33 cellular contexts compared by ENCODE assay signal in the genomic region with DNA sequence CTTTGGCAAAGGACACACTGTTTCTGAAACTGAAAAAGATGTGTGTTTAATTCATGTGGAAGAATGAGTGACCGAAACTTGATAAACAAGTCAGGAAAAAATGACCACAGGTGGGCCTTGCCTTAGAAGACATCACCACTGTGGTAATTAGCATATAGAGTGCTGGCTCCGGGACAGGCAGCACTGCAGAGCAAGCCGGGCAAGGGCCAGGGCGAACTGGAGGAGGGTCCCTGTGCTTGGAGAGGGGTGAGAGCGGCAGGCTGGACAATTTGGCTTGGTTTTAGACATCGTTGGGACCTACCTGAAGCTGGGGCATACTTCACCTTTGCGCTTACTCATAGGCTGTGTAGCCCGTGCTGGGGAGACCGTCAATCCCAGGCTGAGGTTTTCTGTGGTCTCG. TPM values are rescaled to one million over a fixed set of nuclear protein-coding genes. Genes with fewer than 3 reads are reported as not detected.
"Had no signal": no experiment of that assay in that cellular context is flagged by ENCODE, and none has a peak within 500 bp of the region (broad histone marks: within the 10 kb centered on the region; RNA-seq: fewer than 3 reads in every experiment).

No MANE protein-coding gene starts in this region.

- H3K27me3 ChIP-seq: adrenal gland, colonic mucosa, SJSA1 had no signal

- H3K4me3 ChIP-seq: adrenal gland, colonic mucosa, SJSA1 had no signal

- H3K9me3 ChIP-seq: adrenal gland, colonic mucosa, SJSA1 had no signal

- H3K27me3 Mint-ChIP-seq: activated naive CD8-positive, alpha-beta T cell; activated T-helper 17 cell treated with anti-CD3 and anti-CD28 coated beads, Interleukin-2, amount 50 U/mL, for 72 hours had no signal

- DNase-seq: activated CD4-positive, alpha-beta T cell treated with anti-CD3 and anti-CD28 coated beads for 48 hours; activated CD4-positive, alpha-beta T cell treated with anti-CD3 and anti-CD28 coated beads, Interleukin-2, amount 50 U/mL, for 4 hours; activated CD4-positive, CD25-positive, alpha-beta regulatory T cell treated with anti-CD3 and anti-CD28 coated beads, Interleukin-2, amount 50 U/mL, for 72 hours; activated gamma-delta T cell; activated naive CD4-positive, alpha-beta T cell treated with anti-CD3 and anti-CD28 coated beads for 36 hours; activated T-cell treated with anti-CD3 and anti-CD28 coated beads, Interleukin-2, amount 50 U/mL, for 4 hours; adrenal gland; anterior cingulate cortex; colonic mucosa; MV-4-11; NCI-H1092 treated with DMSO at 0.1 percent for 48 hours; NCI-H1417 treated with DMSO at 0.1 percent for 48 hours; NCI-H1694; NCI-H2029; NCI-H2107; NCI-H2171 treated with DMSO at 0.1 percent for 48 hours; NCI-H226; NCI-H510A; NCI-H526 treated with DMSO at 0.1 percent for 48 hours; NCI-H82; OCI-M1; SHP77 had no signal

- ATAC-seq: activated CD8-positive, alpha-beta T cell treated with anti-CD3 and anti-CD28 coated beads, Interleukin-2, amount 10 ng/mL, durations not matched to agents 7 days and 5 days; activated T-cell treated with anti-CD3 and anti-CD28 coated beads, Interleukin-2, amount 50 U/mL, for 4 hours; activated T-helper 17 cell treated with anti-CD3 and anti-CD28 coated beads, Interleukin-2, amount 50 U/mL, for 72 hours; Panc1; SK-N-SH treated with all-trans-retinoic acid at 6 μM for 48 hours had no signal

- H3K9me3 Mint-ChIP-seq: activated T-cell treated with anti-CD3 and anti-CD28 coated beads, Interleukin-2, amount 50 U/mL, for 4 hours; activated T-helper 17 cell treated with anti-CD3 and anti-CD28 coated beads, Interleukin-2, amount 50 U/mL, for 72 hours; T-helper 1 cell treated with Interleukin-12 subunit alpha and Interleukin-12 subunit beta and Interleukin-4 antibody, amounts not matched to agents 30 μg/mL and 1 μg/mL, for 36 hours had no signal

- H3K27ac ChIP-seq: adrenal gland, colonic mucosa, RWPE1, SJSA1 had no signal

- H3K27ac Mint-ChIP-seq: activated CD8-positive, alpha-beta T cell treated with anti-CD3 and anti-CD28 coated beads, Interleukin-2, amount 10 ng/mL, durations not matched to agents 7 days and 5 days; activated naive CD4-positive, alpha-beta T cell treated with anti-CD3 and anti-CD28 coated beads for 36 hours; activated T-helper 17 cell treated with anti-CD3 and anti-CD28 coated beads, Interleukin-2, amount 50 U/mL, for 72 hours; T-helper 1 cell treated with Interleukin-12 subunit alpha and Interleukin-12 subunit beta and Interleukin-4 antibody, amounts not matched to agents 30 μg/mL and 1 μg/mL, for 36 hours had no signal

- H3K4me3 Mint-ChIP-seq: activated CD8-positive, alpha-beta T cell treated with anti-CD3 and anti-CD28 coated beads, Interleukin-2, amount 10 ng/mL, durations not matched to agents 7 days and 5 days; activated naive CD4-positive, alpha-beta T cell treated with anti-CD3 and anti-CD28 coated beads for 36 hours; activated naive CD8-positive, alpha-beta T cell; activated T-cell treated with anti-CD3 and anti-CD28 coated beads, Interleukin-2, amount 50 U/mL, for 4 hours; activated T-helper 17 cell treated with anti-CD3 and anti-CD28 coated beads, Interleukin-2, amount 50 U/mL, for 72 hours; T-helper 1 cell treated with Interleukin-12 subunit alpha and Interleukin-12 subunit beta and Interleukin-4 antibody, amounts not matched to agents 30 μg/mL and 1 μg/mL, for 36 hours had no signal

- H3K36me3 ChIP-seq: adrenal gland, colonic mucosa, SJSA1 had no signal

- H3K4me1 ChIP-seq: adrenal gland, colonic mucosa had no signal

RNA-seq across cellular contexts. Expression of gene RTP3, which starts 8.2 kb away (rescaled TPM):
- total RNA-seq: activated CD8-positive, alpha-beta T cell treated with anti-CD3 and anti-CD28 coated beads, Interleukin-2, amount 10 ng/mL, durations not matched to agents 7 days and 5 days; activated naive CD4-positive, alpha-beta T cell treated with anti-CD3 and anti-CD28 coated beads for 36 hours; activated T-cell treated with anti-CD3 and anti-CD28 coated beads, Interleukin-2, amount 50 U/mL, for 4 hours; activated T-helper 17 cell treated with anti-CD3 and anti-CD28 coated beads, Interleukin-2, amount 50 U/mL, for 72 hours; adrenal gland; cardiac septum; cerebellum; colonic mucosa; MCF 10A; SJSA1 had no signal
- polyA plus RNA-seq: adrenal gland had no signal

RNA-seq across cellular contexts. Expression of gene LTF, which starts 41.2 kb away (rescaled TPM):
- total RNA-seq: activated CD8-positive, alpha-beta T cell treated with anti-CD3 and anti-CD28 coated beads, Interleukin-2, amount 10 ng/mL, durations not matched to agents 7 days and 5 days; activated naive CD4-positive, alpha-beta T cell treated with anti-CD3 and anti-CD28 coated beads for 36 hours; activated T-cell treated with anti-CD3 and anti-CD28 coated beads, Interleukin-2, amount 50 U/mL, for 4 hours; activated T-helper 17 cell treated with anti-CD3 and anti-CD28 coated beads, Interleukin-2, amount 50 U/mL, for 72 hours; MCF 10A had no signal
